ENCODE assay signal across 17 cellular contexts in the genomic region with DNA sequence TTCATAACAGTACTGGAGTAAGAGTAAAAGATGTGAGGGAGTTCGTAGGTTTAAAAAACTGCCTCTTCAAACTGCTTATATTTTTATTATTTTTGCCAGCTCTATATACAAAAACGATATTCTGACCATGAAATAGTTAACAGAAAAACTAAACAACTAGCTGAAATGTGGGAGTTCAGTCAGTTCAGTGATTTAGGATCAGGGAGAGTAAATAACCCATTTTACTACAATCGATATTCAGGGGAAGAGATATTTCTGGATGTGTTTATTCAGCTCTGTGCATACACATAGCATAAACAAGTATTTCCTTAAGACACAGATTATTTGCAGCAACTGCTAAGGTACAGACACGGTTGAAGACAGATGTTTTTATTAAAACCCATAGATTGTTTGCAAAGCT.
A peak's percentile ranks its signal among the peaks of the same experiment; 100 is the strongest.
DNase-seq lines count a peak whose midpoint lies in the region; ATAC-seq and TF ChIP-seq lines count a peak whose summit lies in the region.
"Had no signal": no experiment of that assay in that cellular context is flagged by ENCODE, and none has a peak within 500 bp of the region (broad histone marks: within the 10 kb centered on the region; RNA-seq: fewer than 3 reads in every experiment).

No MANE protein-coding gene starts in this region.

- no peak for TF ChIP-seq CTCF in progenitor cell of endocrine pancreas (IDR thresholded peaks at IDR 0.05; ENCODE audit: unreplicated experiment)

- DNase-seq in HuH-7.5 (ENCODE audit: low spot score), result peak; percentile 28
- DNase-seq in T-helper 17 cell, result no peak
- DNase-seq in left lobe of liver (ENCODE audit: low spot score), result no peak
- DNase-seq in progenitor cell of endocrine pancreas (ENCODE audit: low spot score, unreplicated experiment), result no peak
- DNase-seq in superior temporal gyrus (ENCODE audit: extremely low spot score), result no peak
- DNase-seq in activated effector memory CD4-positive, alpha-beta T cell treated with anti-CD3 and anti-CD28 coated beads, Interleukin-2, amount 50 U/mL, for 16 hours, result no peak
- DNase-seq in NCI-H1436 treated with DMSO at 0.1 percent for 48 hours (lab: John Stamatoyannopoulos, UW), result no peak
- DNase-seq: Caco-2; CD4-positive, CD25-positive, alpha-beta regulatory T cell; CD8-positive, alpha-beta T cell; DMS153; DND-41; GM23248; H9 had no signal

- H3K27ac Mint-ChIP-seq in T-helper 17 cell (no peak overlapping the region), progenitor cell of endocrine pancreas (peak overlapping the region; percentile 9)
- H3K27ac Mint-ChIP-seq: B cell; CD4-positive, CD25-positive, alpha-beta regulatory T cell; CD8-positive, alpha-beta T cell; H9 had no signal

- H3K36me3 Mint-ChIP-seq in T-helper 17 cell (ENCODE audit: low read depth) (no peaks in the 10 kb centered on the region), progenitor cell of endocrine pancreas (ENCODE audit: insufficient read depth) (peaks cover 2% of the 10 kb centered on the region)
- H3K36me3 Mint-ChIP-seq: CD4-positive, CD25-positive, alpha-beta regulatory T cell; CD8-positive, alpha-beta T cell had no signal

- H3K27me3 Mint-ChIP-seq in T-helper 17 cell (peaks cover 11% of the 10 kb centered on the region), progenitor cell of endocrine pancreas (no peaks in the 10 kb centered on the region)
- H3K27me3 Mint-ChIP-seq: B cell; CD4-positive, CD25-positive, alpha-beta regulatory T cell had no signal

- H3K4me1 Mint-ChIP-seq in T-helper 17 cell (peaks cover 4% of the 10 kb centered on the region), progenitor cell of endocrine pancreas (ENCODE audit: low read depth) (peaks cover 32% of the 10 kb centered on the region)
- H3K4me1 Mint-ChIP-seq: B cell had no signal

- peak overlapping the region; percentile 61 for H3K4me3 Mint-ChIP-seq in T-helper 17 cell
- no peak overlapping the region for H3K4me3 Mint-ChIP-seq in progenitor cell of endocrine pancreas (ENCODE audit: low read depth)
- H3K4me3 Mint-ChIP-seq: B cell; CD4-positive, CD25-positive, alpha-beta regulatory T cell; CD8-positive, alpha-beta T cell; H9 had no signal

- ATAC-seq in T-helper 17 cell (no peak), left lobe of liver (peak; percentile 47)
- ATAC-seq: CD8-positive, alpha-beta T cell; HCT116 had no signal

- H3K9me3 ChIP-seq in T-helper 17 cell (ENCODE audit: control insufficient read depth, low read length, poor library complexity, severe bottlenecking), result no peaks in the 10 kb centered on the region
- H3K9me3 ChIP-seq: BLaER1, Caco-2 had no signal

- H3K9me3 Mint-ChIP-seq in progenitor cell of endocrine pancreas (ENCODE audit: low read depth), result peaks cover 12% of the 10 kb centered on the region
- H3K9me3 Mint-ChIP-seq: CD8-positive, alpha-beta T cell; H9 had no signal
